Comparison of ENCODE assay signal across 27 cellular contexts in genomic region chr6:107416179-107416578, GRCh38.
"Had no signal": no experiment of that assay in that cellular context is flagged by ENCODE, and none has a peak within 500 bp of the region (broad histone marks: within the 10 kb centered on the region; RNA-seq: fewer than 3 reads in every experiment).

No MANE protein-coding gene starts in this region.

- H3K36me3 ChIP-seq: ascending aorta, brain microvascular endothelial cell, colonic mucosa, esophagus squamous epithelium had no signal

- DNase-seq: activated CD4-positive, alpha-beta memory T cell treated with anti-CD3 and anti-CD28 coated beads, Interleukin-2, amount 10 ng/mL, durations not matched to agents 7 days and 5 days; activated CD4-positive, alpha-beta T cell treated with anti-CD3 and anti-CD28 coated beads for 1 hour; activated CD4-positive, alpha-beta T cell treated with anti-CD3 and anti-CD28 coated beads for 4 hours; activated CD4-positive, alpha-beta T cell treated with anti-CD3 and anti-CD28 coated beads, Interleukin-2, amount 10 ng/mL, durations not matched to agents 7 days and 5 days; activated CD4-positive, alpha-beta T cell treated with anti-CD3 and anti-CD28 coated beads, Interleukin-2, amount 50 U/mL, for 4 hours; activated CD8-positive, alpha-beta memory T cell treated with anti-CD3 and anti-CD28 coated beads, Interleukin-2, amount 50 U/mL, for 48 hours; activated gamma-delta T cell; activated naive CD4-positive, alpha-beta T cell; activated naive CD4-positive, alpha-beta T cell treated with anti-CD3 and anti-CD28 coated beads, Interleukin-2, amount 10 ng/mL, durations not matched to agents 7 days and 5 days; activated naive CD8-positive, alpha-beta T cell treated with anti-CD3 and anti-CD28 coated beads, Interleukin-2, amount 10 ng/mL, durations not matched to agents 7 days and 5 days; activated T-cell treated with anti-CD3 and anti-CD28 coated beads for 4 hours; activated T-cell treated with anti-CD3 and anti-CD28 coated beads, Interleukin-2, amount 50 U/mL, for 24 hours; activated T-cell treated with anti-CD3 and anti-CD28 coated beads, Interleukin-2, amount 50 U/mL, for 72 hours; brain microvascular endothelial cell; central memory CD4-positive, alpha-beta T cell; cerebellar nuclear complex; colonic mucosa; effector CD8-positive, alpha-beta T cell; esophagus squamous epithelium; foreskin fibroblast; head of caudate nucleus; hippocampal formation; T-helper 17 cell; T1000 had no signal

- H3K9me3 ChIP-seq: ascending aorta, colonic mucosa, esophagus squamous epithelium had no signal

- H3K4me3 ChIP-seq: ascending aorta, colonic mucosa, esophagus squamous epithelium had no signal

- H3K27ac ChIP-seq: ascending aorta, brain microvascular endothelial cell, colonic mucosa, epithelial cell of prostate, esophagus squamous epithelium had no signal

- H3K27me3 ChIP-seq: ascending aorta, brain microvascular endothelial cell, colonic mucosa, esophagus squamous epithelium had no signal

- ATAC-seq: activated naive CD4-positive, alpha-beta T cell treated with anti-CD3 and anti-CD28 coated beads, Interleukin-2, amount 50 U/mL, for 72 hours; activated T-cell treated with anti-CD3 and anti-CD28 coated beads, Interleukin-2, amount 50 U/mL, for 72 hours; T-helper 17 cell had no signal
